Comparison of ENCODE assay signal across 19 cellular contexts in genomic region chr17:45029758-45030423, GRCh38.
DNase-seq lines count a peak whose midpoint lies in the region; ATAC-seq, FAIRE-seq and TF ChIP-seq lines count a peak whose summit lies in the region.
"Had no signal": no experiment of that assay in that cellular context is flagged by ENCODE, and none has a peak within 500 bp of the region (broad histone marks: within the 10 kb centered on the region; RNA-seq: fewer than 3 reads in every experiment).

No MANE protein-coding gene starts in this region.

- no peak overlapping the region for H3K4me3 Mint-ChIP-seq in T-helper 1 cell treated with Interleukin-12 subunit alpha and Interleukin-12 subunit beta and Interleukin-4 antibody, amounts not matched to agents 30 μg/mL and 1 μg/mL, for 36 hours

- no peak overlapping the region for H3K4me3 ChIP-seq in choroid plexus epithelial cell (ENCODE audit: low read depth, low read length)
- H3K4me3 ChIP-seq: BLaER1 treated with 17β-estradiol and CSF1 and Interleukin-3, amounts not matched to agents 10 nM and 100 nM; SK-N-MC had no signal

- peak overlapping the region; percentile 41 for H3K27ac Mint-ChIP-seq in T-helper 1 cell treated with Interleukin-12 subunit alpha and Interleukin-12 subunit beta and Interleukin-4 antibody, amounts not matched to agents 30 μg/mL and 1 μg/mL, for 36 hours

- H3K4me1 Mint-ChIP-seq in T-helper 1 cell treated with Interleukin-12 subunit alpha and Interleukin-12 subunit beta and Interleukin-4 antibody, amounts not matched to agents 30 μg/mL and 1 μg/mL, for 36 hours (ENCODE audit: low read depth) = no peaks in the 10 kb centered on the region

- DNase-seq in T-helper 1 cell (no peak), HTR-8/SVneo (ENCODE audit: insufficient read length, low spot score) (no peak), choroid plexus epithelial cell (ENCODE audit: low read depth) (peak; percentile 51), C1 segment of cervical spinal cord (lab: John Stamatoyannopoulos, UW) (no peak), GM03348 (ENCODE audit: low spot score) (no peak)
- DNase-seq: COR-L47, GOT3, Karpas-422, MM.1S, NCI-H1105, NCI-H187, NCI-H446, NCI-H748 treated with DMSO at 0.1 percent for 48 hours had no signal

- FAIRE-seq in HTR-8/SVneo (lab: Jason Lieb, UNC) = peak; percentile 62

- H3K36me3 Mint-ChIP-seq in T-helper 1 cell treated with Interleukin-12 subunit alpha and Interleukin-12 subunit beta and Interleukin-4 antibody, amounts not matched to agents 30 μg/mL and 1 μg/mL, for 36 hours (ENCODE audit: low read depth) = peaks cover 14% of the 10 kb centered on the region

- H3K9me3 Mint-ChIP-seq in T-helper 1 cell treated with Interleukin-12 subunit alpha and Interleukin-12 subunit beta and Interleukin-4 antibody, amounts not matched to agents 30 μg/mL and 1 μg/mL, for 36 hours = no peaks in the 10 kb centered on the region

- H3K27me3 Mint-ChIP-seq in T-helper 1 cell treated with Interleukin-12 subunit alpha and Interleukin-12 subunit beta and Interleukin-4 antibody, amounts not matched to agents 30 μg/mL and 1 μg/mL, for 36 hours (ENCODE audit: low read depth) = no peaks in the 10 kb centered on the region

- ATAC-seq in GM21619 (IDR thresholded peaks at IDR 0.05; ENCODE audit: unreplicated experiment) (no peak), GM18873 (IDR thresholded peaks at IDR 0.05; ENCODE audit: low FRiP score, unreplicated experiment) (no peak)
- ATAC-seq: Right ventricle myocardium inferior had no signal

- no peak for TF ChIP-seq CTCF in choroid plexus epithelial cell (conservative IDR thresholded peaks at IDR 0.05; ENCODE audit: low read depth, low read length)
